1 cellular context compared by ENCODE assay signal in the genomic region with DNA sequence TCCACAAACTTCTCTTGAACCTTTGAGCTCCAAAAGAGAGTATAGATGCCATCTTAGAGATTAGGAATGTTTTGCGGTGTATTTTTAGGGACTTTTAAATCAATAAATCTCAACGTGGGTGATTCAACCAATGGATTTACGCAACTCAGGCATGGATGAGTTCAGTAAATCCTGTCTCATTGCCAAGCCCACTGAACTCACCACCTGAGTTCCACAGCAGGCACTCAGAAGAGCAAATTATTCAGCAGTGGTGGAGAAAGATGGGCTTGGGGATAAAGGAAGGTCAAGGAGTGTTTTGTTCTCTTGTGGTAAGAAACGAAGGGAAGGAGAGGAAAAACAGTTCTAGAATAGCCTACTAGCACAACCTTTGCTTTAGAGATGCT.
TF ChIP-seq lines count a peak whose summit lies in the region.

No MANE protein-coding gene starts in this region.

TF ChIP-seq in IMR-90, 13 proteins besides CTCF, POLR2A, EP300 and RAD21 (continued from another document):
- TF ChIP-seq, protein P1, sequence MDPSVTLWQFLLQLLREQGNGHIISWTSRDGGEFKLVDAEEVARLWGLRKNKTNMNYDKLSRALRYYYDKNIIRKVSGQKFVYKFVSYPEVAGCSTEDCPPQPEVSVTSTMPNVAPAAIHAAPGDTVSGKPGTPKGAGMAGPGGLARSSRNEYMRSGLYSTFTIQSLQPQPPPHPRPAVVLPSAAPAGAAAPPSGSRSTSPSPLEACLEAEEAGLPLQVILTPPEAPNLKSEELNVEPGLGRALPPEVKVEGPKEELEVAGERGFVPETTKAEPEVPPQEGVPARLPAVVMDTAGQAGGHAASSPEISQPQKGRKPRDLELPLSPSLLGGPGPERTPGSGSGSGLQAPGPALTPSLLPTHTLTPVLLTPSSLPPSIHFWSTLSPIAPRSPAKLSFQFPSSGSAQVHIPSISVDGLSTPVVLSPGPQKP (IDR thresholded peaks at IDR 0.05; ENCODE audit: borderline replicate concordance, low read depth, low read length): no peak
- TF ChIP-seq FOS (IDR thresholded peaks at IDR 0.05; ENCODE audit: low read depth, low read length): no peak
